ENCODE assay signal across 35 cellular contexts in the genomic region with DNA sequence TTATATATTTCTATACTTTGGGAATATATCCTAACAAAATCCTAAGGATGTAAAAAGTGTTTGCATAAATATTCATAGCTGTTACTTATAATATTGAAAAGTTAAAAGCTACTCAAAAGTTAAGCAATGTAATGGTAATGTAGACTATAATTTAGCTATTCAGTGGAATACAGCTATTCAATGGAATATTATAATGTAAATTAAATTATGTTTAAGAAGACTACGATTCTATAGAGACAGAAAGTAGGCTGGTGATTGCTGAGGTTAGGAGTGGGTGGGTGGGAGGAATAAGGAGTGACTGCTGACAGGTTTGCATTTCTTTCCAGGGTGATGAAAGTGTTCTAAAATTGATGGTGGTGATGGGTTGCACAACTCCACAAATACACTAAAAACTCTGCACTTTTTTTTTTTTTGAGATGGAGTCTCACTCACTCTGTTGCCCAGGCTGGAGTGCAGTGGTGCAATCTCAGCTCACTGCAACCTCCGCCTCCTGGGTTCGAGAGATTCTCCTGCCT. TPM values are rescaled to one million over a fixed set of nuclear protein-coding genes. Genes with fewer than 3 reads are reported as not detected.
"Had no signal": no experiment of that assay in that cellular context is flagged by ENCODE, and none has a peak within 500 bp of the region (broad histone marks: within the 10 kb centered on the region; RNA-seq: fewer than 3 reads in every experiment).

No MANE protein-coding gene starts in this region.

- H3K9me3 Mint-ChIP-seq: activated B cell treated with CpG ODN at 0.5 μM for 24 hours; activated CD4-positive, alpha-beta memory T cell treated with anti-CD3 and anti-CD28 coated beads for 36 hours; activated naive CD4-positive, alpha-beta T cell treated with anti-CD3 and anti-CD28 coated beads for 36 hours; activated naive CD4-positive, alpha-beta T cell treated with anti-CD3 and anti-CD28 coated beads, Interleukin-2, amount 50 U/mL, for 72 hours; activated T-cell treated with anti-CD3 and anti-CD28 coated beads, Interleukin-2, amount 50 U/mL, for 4 hours; activated T-helper 1 cell treated with anti-CD3 and anti-CD28 coated beads, Interleukin-12 subunit alpha, Interleukin-12 subunit beta, Interleukin-2, Interleukin-4 antibody, amounts not matched to agents 30 ng/mL and 10 ng/mL and 1 ng/mL, durations not matched to agents 14 hours and 24 hours and 36 hours had no signal

- H3K36me3 Mint-ChIP-seq: activated CD4-positive, alpha-beta memory T cell treated with anti-CD3 and anti-CD28 coated beads for 36 hours; activated naive CD4-positive, alpha-beta T cell treated with anti-CD3 and anti-CD28 coated beads, Interleukin-2, amount 50 U/mL, for 72 hours had no signal

- H3K27me3 ChIP-seq: adrenal gland, body of pancreas, breast epithelium, MG63, SJCRH30 had no signal

- H3K4me3 ChIP-seq: adrenal gland, body of pancreas, breast epithelium, MG63, SJCRH30, SK-N-MC had no signal

- H3K36me3 ChIP-seq: adrenal gland, breast epithelium, SJCRH30 had no signal

- H3K4me1 ChIP-seq: body of pancreas, breast epithelium had no signal

- H3K27ac Mint-ChIP-seq: activated B cell treated with CpG ODN at 0.5 μM for 24 hours; activated CD4-positive, alpha-beta memory T cell treated with anti-CD3 and anti-CD28 coated beads for 36 hours; activated naive CD4-positive, alpha-beta T cell treated with anti-CD3 and anti-CD28 coated beads for 36 hours; activated naive CD4-positive, alpha-beta T cell treated with anti-CD3 and anti-CD28 coated beads, Interleukin-2, amount 50 U/mL, for 72 hours; activated T-helper 1 cell treated with anti-CD3 and anti-CD28 coated beads, Interleukin-12 subunit alpha, Interleukin-12 subunit beta, Interleukin-2, Interleukin-4 antibody, amounts not matched to agents 30 ng/mL and 10 ng/mL and 1 ng/mL, durations not matched to agents 14 hours and 24 hours and 36 hours had no signal

- H3K9me3 ChIP-seq: adrenal gland, body of pancreas, breast epithelium, MG63, SJCRH30 had no signal

- DNase-seq: activated B cell treated with CpG ODN at 0.5 μM for 24 hours; activated CD4-positive, alpha-beta memory T cell treated with anti-CD3 and anti-CD28 coated beads for 36 hours; activated CD4-positive, alpha-beta T cell treated with anti-CD3 and anti-CD28 coated beads for 4 hours; activated CD4-positive, alpha-beta T cell treated with anti-CD3 and anti-CD28 coated beads, Interleukin-2, amount 50 U/mL, for 1 hour; activated CD4-positive, CD25-positive, alpha-beta regulatory T cell treated with anti-CD3 and anti-CD28 coated beads, Interleukin-2, amount 50 U/mL, for 72 hours; activated CD8-positive, alpha-beta memory T cell treated with anti-CD3 and anti-CD28 coated beads, Interleukin-2, amount 50 U/mL, for 4 hours; activated gamma-delta T cell treated with Interleukin-2 at 50 U/mL for 16 hours; activated naive CD4-positive, alpha-beta T cell treated with anti-CD3 and anti-CD28 coated beads for 36 hours; activated T-cell treated with anti-CD3 and anti-CD28 coated beads for 4 hours; activated T-cell treated with anti-CD3 and anti-CD28 coated beads, Interleukin-2, amount 50 U/mL, for 4 hours; adrenal gland; body of pancreas; Karpas-422; KBM-7; MG63; NCI-H1048; NCI-H1105 treated with DMSO at 0.1 percent for 48 hours; NCI-H1436; NCI-H1694; NCI-H1930; NCI-H2081 treated with DMSO at 0.1 percent for 48 hours; NCI-H226; NCI-H446 treated with DMSO at 0.1 percent for 48 hours; NCI-H524; SHP77; SJCRH30 had no signal

- ATAC-seq: activated naive CD4-positive, alpha-beta T cell treated with anti-CD3 and anti-CD28 coated beads, Interleukin-2, amount 50 U/mL, for 72 hours; activated T-cell treated with anti-CD3 and anti-CD28 coated beads, Interleukin-2, amount 50 U/mL, for 4 hours; body of pancreas; Panc1 had no signal

- FAIRE-seq: astrocyte had no signal

- H3K4me3 Mint-ChIP-seq: activated B cell treated with CpG ODN at 0.5 μM for 24 hours; activated CD4-positive, alpha-beta memory T cell treated with anti-CD3 and anti-CD28 coated beads for 36 hours; activated naive CD4-positive, alpha-beta T cell treated with anti-CD3 and anti-CD28 coated beads for 36 hours; activated T-cell treated with anti-CD3 and anti-CD28 coated beads, Interleukin-2, amount 50 U/mL, for 4 hours; activated T-helper 1 cell treated with anti-CD3 and anti-CD28 coated beads, Interleukin-12 subunit alpha, Interleukin-12 subunit beta, Interleukin-2, Interleukin-4 antibody, amounts not matched to agents 30 ng/mL and 10 ng/mL and 1 ng/mL, durations not matched to agents 14 hours and 24 hours and 36 hours had no signal

- H3K27ac ChIP-seq: adrenal gland, body of pancreas, breast epithelium, SJCRH30, SK-N-MC, VCaP had no signal

- H3K27me3 Mint-ChIP-seq: activated B cell treated with CpG ODN at 0.5 μM for 24 hours; activated CD4-positive, alpha-beta memory T cell treated with anti-CD3 and anti-CD28 coated beads for 36 hours had no signal

RNA-seq across cellular contexts. Expression of gene DENND2A, which starts 21.5 kb away (rescaled TPM):
- total RNA-seq: activated B cell treated with CpG ODN at 0.5 μM for 24 hours; activated CD4-positive, alpha-beta memory T cell treated with anti-CD3 and anti-CD28 coated beads for 36 hours; activated naive CD4-positive, alpha-beta T cell treated with anti-CD3 and anti-CD28 coated beads for 36 hours; activated naive CD4-positive, alpha-beta T cell treated with anti-CD3 and anti-CD28 coated beads, Interleukin-2, amount 50 U/mL, for 72 hours; activated T-cell treated with anti-CD3 and anti-CD28 coated beads, Interleukin-2, amount 50 U/mL, for 4 hours; activated T-helper 1 cell treated with anti-CD3 and anti-CD28 coated beads, Interleukin-12 subunit alpha, Interleukin-12 subunit beta, Interleukin-2, Interleukin-4 antibody, amounts not matched to agents 30 ng/mL and 10 ng/mL and 1 ng/mL, durations not matched to agents 14 hours and 24 hours and 36 hours; T-helper 1 cell treated with Interleukin-12 subunit alpha and Interleukin-12 subunit beta and Interleukin-4 antibody, amounts not matched to agents 30 ng/mL and 1 ng/mL, for 36 hours; T-helper 2 cell treated with Interferon-gamma antibody and Interleukin-4, amounts not matched to agents 100 ng/mL and 5 ng/mL, for 36 hours had no signal
